8 cellular contexts compared by ENCODE assay signal in the genomic region with DNA sequence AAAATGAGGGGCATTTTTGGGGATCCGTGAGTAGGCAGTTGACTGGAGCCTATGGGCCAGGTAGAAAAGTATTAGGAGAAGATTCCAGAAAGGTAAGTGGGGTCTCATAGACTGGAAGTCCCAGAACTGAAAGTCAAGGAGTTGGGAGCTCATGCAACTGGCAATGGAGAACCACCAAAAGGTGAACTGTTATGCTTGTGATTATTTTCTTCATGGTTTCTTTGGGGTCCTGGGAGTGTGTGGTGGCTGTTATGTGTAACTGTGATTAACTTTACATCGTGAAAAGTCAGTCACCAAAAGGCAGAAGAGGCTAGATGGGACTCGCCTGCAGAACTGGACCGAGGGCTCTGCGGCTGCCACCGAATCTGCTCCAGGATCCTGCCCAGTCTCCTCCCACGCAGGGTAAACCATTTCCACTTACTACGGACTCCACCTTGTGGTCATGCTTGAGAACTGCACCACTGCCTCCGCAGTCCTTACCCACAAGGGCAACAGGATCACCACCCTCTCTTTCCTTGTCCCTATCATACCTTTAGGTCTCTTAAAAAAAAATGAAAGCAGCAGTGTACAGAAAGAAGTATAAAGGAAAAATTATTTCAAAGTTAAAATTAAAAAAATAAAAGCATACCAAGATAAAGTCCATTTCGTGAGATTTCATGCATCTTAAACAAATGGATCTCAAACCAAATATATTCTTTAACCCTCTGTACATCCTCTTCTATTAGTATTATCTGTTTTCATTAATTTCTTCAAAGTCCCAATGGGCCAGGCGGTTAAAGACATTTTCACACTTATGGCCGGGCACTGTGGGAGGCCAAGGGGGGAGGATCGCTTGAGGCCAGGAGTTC. TPM values are rescaled to one million over a fixed set of nuclear protein-coding genes. Genes with fewer than 3 reads are reported as not detected.
DNase-seq lines count a peak whose midpoint lies in the region; ATAC-seq and TF ChIP-seq lines count a peak whose summit lies in the region.

No MANE protein-coding gene starts in this region.

- H3K27ac ChIP-seq in Peyer's patch: no peak overlapping the region
- H3K27ac ChIP-seq in neutrophil: no peak overlapping the region
- no peak overlapping the region for H3K27ac ChIP-seq in stomach smooth muscle (ENCODE audit: low read length)

- no peak for TF ChIP-seq POLR2A in Peyer's patch (IDR thresholded peaks at IDR 0.05)

- peaks cover 0 to 8% (median 0%) of the 10 kb centered on the region in 4 donors for H3K9me3 ChIP-seq in Peyer's patch
- H3K9me3 ChIP-seq in neutrophil: no peaks in the 10 kb centered on the region
- H3K9me3 ChIP-seq in stomach smooth muscle (ENCODE audit: control insufficient read depth in 2 of 2, low read length in 2 of 2): no peaks in the 10 kb centered on the region

- H3K4me3 ChIP-seq in Peyer's patch (peak overlapping the region in 1 of 4 donors; percentile 20), fibroblast of mammary gland (ENCODE audit: control insufficient read depth, low read depth, low read length) (peak overlapping the region; percentile 14), neutrophil (ENCODE audit: low read depth in 1 of 2, low read length in 1 of 2) (no peak overlapping the region), stomach smooth muscle (ENCODE audit: low read length in 2 of 2) (peak overlapping the region; percentile 33 to 61)

- H3K4me1 ChIP-seq in Peyer's patch: peaks cover 0 to 3% (median 0%) of the 10 kb centered on the region in 4 donors
- H3K4me1 ChIP-seq in neutrophil (ENCODE audit: control insufficient read depth in 1 of 2, insufficient read depth in 1 of 2, low read depth in 1 of 2, low read length in 1 of 2): peaks cover 5% of the 10 kb centered on the region in 2 experiments
- H3K4me1 ChIP-seq in stomach smooth muscle (ENCODE audit: control insufficient read depth, insufficient read depth, low read length): no peaks in the 10 kb centered on the region

- H3K27ac Mint-ChIP-seq in activated T-cell treated with anti-CD3 and anti-CD28 coated beads, Interleukin-2, amount 50 U/mL, for 72 hours: no peak overlapping the region

- H3K27me3 ChIP-seq in Peyer's patch (no peaks in the 10 kb centered on the region), neutrophil (no peaks in the 10 kb centered on the region), stomach smooth muscle (ENCODE audit: control insufficient read depth in 1 of 2, insufficient read depth in 2 of 2, low read length in 2 of 2) (no peaks in the 10 kb centered on the region)

- peak; percentile 60 for ATAC-seq in GM21367 (IDR thresholded peaks at IDR 0.05; ENCODE audit: unreplicated experiment)
- ATAC-seq in activated T-cell treated with anti-CD3 and anti-CD28 coated beads, Interleukin-2, amount 50 U/mL, for 72 hours (replicated peaks in 1 of 2): peak; percentile 84 to 88

- H3K4me3 Mint-ChIP-seq in activated T-cell treated with anti-CD3 and anti-CD28 coated beads, Interleukin-2, amount 50 U/mL, for 72 hours: peak overlapping the region; percentile 29 to 35

- H3K9me3 Mint-ChIP-seq in activated T-cell treated with anti-CD3 and anti-CD28 coated beads, Interleukin-2, amount 50 U/mL, for 72 hours: peaks cover 8 to 10% of the 10 kb centered on the region in 2 donors

- TF ChIP-seq CTCF in Peyer's patch (IDR thresholded peaks at IDR 0.05): peak; percentile 85 to 97 (median 92)
- TF ChIP-seq CTCF in fibroblast of mammary gland (conservative IDR thresholded peaks at IDR 0.05; ENCODE audit: control insufficient read depth, insufficient read depth, low read depth, low read length): peak; percentile 95
- peak; percentile 98 for TF ChIP-seq CTCF in neutrophil (IDR thresholded peaks at IDR 0.05)

- peaks cover 6% of the 10 kb centered on the region for H3K4me1 Mint-ChIP-seq in activated T-cell treated with anti-CD3 and anti-CD28 coated beads, Interleukin-2, amount 50 U/mL, for 72 hours (ENCODE audit: low read depth)

- H3K9ac ChIP-seq in stomach smooth muscle (ENCODE audit: low read length in 2 of 2): peak overlapping the region in 1 of 2 donors; percentile 51

- peaks cover 8 to 14% of the 10 kb centered on the region in 2 donors for H3K36me3 Mint-ChIP-seq in activated T-cell treated with anti-CD3 and anti-CD28 coated beads, Interleukin-2, amount 50 U/mL, for 72 hours (ENCODE audit: insufficient read depth in 2 of 2)

- H3K36me3 ChIP-seq in Peyer's patch (peaks cover 0 to 1% (median 0%) of the 10 kb centered on the region in 3 donors), neutrophil (no peaks in the 10 kb centered on the region), stomach smooth muscle (ENCODE audit: control insufficient read depth in 2 of 2, insufficient read depth in 2 of 2, low read length in 2 of 2) (no peaks in the 10 kb centered on the region)

- no peaks in the 10 kb centered on the region for H3K27me3 Mint-ChIP-seq in activated T-cell treated with anti-CD3 and anti-CD28 coated beads, Interleukin-2, amount 50 U/mL, for 72 hours (ENCODE audit: low read depth)

- peak; percentile 77 for DNase-seq in COLO668 (lab: John Stamatoyannopoulos, UW; ENCODE audit: unreplicated experiment)
- peak; percentile 76 to 84 for DNase-seq in Kasumi-1 (lab: John Stamatoyannopoulos, UW)
- DNase-seq in Peyer's patch: peak; percentile 79 to 95 (median 87)
- DNase-seq in activated T-cell treated with anti-CD3 and anti-CD28 coated beads, Interleukin-2, amount 50 U/mL, for 72 hours: peak; percentile 78 to 80
- peak; percentile 85 for DNase-seq in fibroblast of mammary gland (ENCODE audit: low read depth)

RNA-seq across cellular contexts. Expression of a gene that starts 15.6 kb away (rescaled TPM):
- 10 to 100 TPM in 3 of 4 donors, 1 to 10 TPM in 1; 5.4 to 18.2 (median 14.7) TPM for total RNA-seq in Peyer's patch
- 10 to 100 TPM in 1 of 2 donors, 1 to 10 TPM in 1; 6.1 to 10.4 TPM for total RNA-seq in activated T-cell treated with anti-CD3 and anti-CD28 coated beads, Interleukin-2, amount 50 U/mL, for 72 hours

RNA-seq across cellular contexts. Expression of a gene that starts 51.4 kb away (rescaled TPM):
- 10 to 100 TPM in 1 of 4 donors, 1 to 10 TPM in 3; 2.7 to 12.4 (median 3.4) TPM for total RNA-seq in Peyer's patch
- total RNA-seq in activated T-cell treated with anti-CD3 and anti-CD28 coated beads, Interleukin-2, amount 50 U/mL, for 72 hours: 10 to 100 TPM; 41.6 to 45.3 TPM

Comparison
In these comparisons a context has a peak if more than half of its experiments do, and no peak if none do; other contexts are left out.
1. H3K4me3 ChIP-seq: peak in fibroblast of mammary gland (single experiment) and stomach smooth muscle (2 of 2); none in neutrophil (0 of 2).
2. Peak in every context shown above with its lines, with median percentiles within 50 percentile points of each other: DNase-seq and CTCF ChIP-seq.